ENCODE assay signal across 1 cellular context in the genomic region with DNA sequence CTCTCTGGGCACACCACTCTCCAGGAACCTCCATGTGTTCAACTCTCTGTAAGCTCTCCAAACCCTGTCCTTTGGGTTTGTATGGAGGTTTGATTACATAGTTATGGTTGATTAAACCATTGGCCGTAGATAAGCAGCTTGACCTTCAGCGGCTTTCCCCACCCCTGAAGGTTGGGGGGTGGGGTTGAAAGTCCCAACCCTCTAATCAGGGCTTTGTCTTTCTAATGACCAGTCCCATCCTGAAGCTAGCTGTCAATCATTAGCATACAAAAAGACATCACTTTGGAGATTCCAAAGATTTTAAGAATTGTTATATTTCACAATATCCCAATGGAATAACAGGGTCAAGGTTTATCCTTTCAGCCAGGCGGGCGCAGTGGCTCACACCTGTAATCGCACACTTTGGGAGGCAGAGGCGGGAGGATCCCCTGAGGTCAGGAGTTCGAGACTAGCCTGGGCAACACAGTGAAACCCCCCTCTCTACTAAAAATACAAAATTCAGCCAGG.
TF ChIP-seq lines count a peak whose summit lies in the region.

No MANE protein-coding gene starts in this region.

TF ChIP-seq in WTC11, 78 proteins besides CTCF, POLR2A, EP300 and RAD21 (continued from another document):
- TF ChIP-seq, protein P1, sequence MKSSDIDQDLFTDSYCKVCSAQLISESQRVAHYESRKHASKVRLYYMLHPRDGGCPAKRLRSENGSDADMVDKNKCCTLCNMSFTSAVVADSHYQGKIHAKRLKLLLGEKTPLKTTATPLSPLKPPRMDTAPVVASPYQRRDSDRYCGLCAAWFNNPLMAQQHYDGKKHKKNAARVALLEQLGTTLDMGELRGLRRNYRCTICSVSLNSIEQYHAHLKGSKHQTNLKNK (CRISPR knock-in tag; IDR thresholded peaks at IDR 0.05): no peak
- TF ChIP-seq EMX1 (CRISPR knock-in tag; IDR thresholded peaks at IDR 0.05) (no peak), ZNF263 (CRISPR knock-in tag; IDR thresholded peaks at IDR 0.05; ENCODE audit: low read depth) (no peak), ESRRA (CRISPR knock-in tag; IDR thresholded peaks at IDR 0.05; ENCODE audit: borderline replicate concordance) (0 out of 2 replicates have a peak, but pooled peaks have one; percentile 48), TCF7 (CRISPR knock-in tag; IDR thresholded peaks at IDR 0.05; ENCODE audit: low read depth) (no peak), ZNF423 (CRISPR knock-in tag; IDR thresholded peaks at IDR 0.05) (no peak), MXD4 (CRISPR knock-in tag; IDR thresholded peaks at IDR 0.05; ENCODE audit: borderline replicate concordance) (no peak), TEAD4 (CRISPR knock-in tag; IDR thresholded peaks at IDR 0.05) (no peak), PRRX2 (CRISPR knock-in tag; IDR thresholded peaks at IDR 0.05) (no peak), RORB (CRISPR knock-in tag; IDR thresholded peaks at IDR 0.05) (no peak), ZNF121 (CRISPR knock-in tag; IDR thresholded peaks at IDR 0.05) (peak; percentile 82; the same call in 1 of the 2 replicates), OVOL2 (CRISPR knock-in tag; IDR thresholded peaks at IDR 0.05; ENCODE audit: borderline replicate concordance) (no peak), NR3C1 (CRISPR knock-in tag; conservative IDR thresholded peaks at IDR 0.05; ENCODE audit: low read depth) (no peak)
- TF ChIP-seq, protein P2, sequence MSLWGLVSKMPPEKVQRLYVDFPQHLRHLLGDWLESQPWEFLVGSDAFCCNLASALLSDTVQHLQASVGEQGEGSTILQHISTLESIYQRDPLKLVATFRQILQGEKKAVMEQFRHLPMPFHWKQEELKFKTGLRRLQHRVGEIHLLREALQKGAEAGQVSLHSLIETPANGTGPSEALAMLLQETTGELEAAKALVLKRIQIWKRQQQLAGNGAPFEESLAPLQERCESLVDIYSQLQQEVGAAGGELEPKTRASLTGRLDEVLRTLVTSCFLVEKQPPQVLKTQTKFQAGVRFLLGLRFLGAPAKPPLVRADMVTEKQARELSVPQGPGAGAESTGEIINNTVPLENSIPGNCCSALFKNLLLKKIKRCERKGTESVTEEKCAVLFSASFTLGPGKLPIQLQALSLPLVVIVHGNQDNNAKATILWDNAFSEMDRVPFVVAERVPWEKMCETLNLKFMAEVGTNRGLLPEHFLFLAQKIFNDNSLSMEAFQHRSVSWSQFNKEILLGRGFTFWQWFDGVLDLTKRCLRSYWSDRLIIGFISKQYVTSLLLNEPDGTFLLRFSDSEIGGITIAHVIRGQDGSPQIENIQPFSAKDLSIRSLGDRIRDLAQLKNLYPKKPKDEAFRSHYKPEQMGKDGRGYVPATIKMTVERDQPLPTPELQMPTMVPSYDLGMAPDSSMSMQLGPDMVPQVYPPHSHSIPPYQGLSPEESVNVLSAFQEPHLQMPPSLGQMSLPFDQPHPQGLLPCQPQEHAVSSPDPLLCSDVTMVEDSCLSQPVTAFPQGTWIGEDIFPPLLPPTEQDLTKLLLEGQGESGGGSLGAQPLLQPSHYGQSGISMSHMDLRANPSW (CRISPR knock-in tag; conservative IDR thresholded peaks at IDR 0.05; ENCODE audit: low read depth): no peak
- TF ChIP-seq, protein P3, sequence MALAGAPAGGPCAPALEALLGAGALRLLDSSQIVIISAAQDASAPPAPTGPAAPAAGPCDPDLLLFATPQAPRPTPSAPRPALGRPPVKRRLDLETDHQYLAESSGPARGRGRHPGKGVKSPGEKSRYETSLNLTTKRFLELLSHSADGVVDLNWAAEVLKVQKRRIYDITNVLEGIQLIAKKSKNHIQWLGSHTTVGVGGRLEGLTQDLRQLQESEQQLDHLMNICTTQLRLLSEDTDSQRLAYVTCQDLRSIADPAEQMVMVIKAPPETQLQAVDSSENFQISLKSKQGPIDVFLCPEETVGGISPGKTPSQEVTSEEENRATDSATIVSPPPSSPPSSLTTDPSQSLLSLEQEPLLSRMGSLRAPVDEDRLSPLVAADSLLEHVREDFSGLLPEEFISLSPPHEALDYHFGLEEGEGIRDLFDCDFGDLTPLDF (CRISPR knock-in tag; IDR thresholded peaks at IDR 0.05): no peak
- TF ChIP-seq, protein P4, sequence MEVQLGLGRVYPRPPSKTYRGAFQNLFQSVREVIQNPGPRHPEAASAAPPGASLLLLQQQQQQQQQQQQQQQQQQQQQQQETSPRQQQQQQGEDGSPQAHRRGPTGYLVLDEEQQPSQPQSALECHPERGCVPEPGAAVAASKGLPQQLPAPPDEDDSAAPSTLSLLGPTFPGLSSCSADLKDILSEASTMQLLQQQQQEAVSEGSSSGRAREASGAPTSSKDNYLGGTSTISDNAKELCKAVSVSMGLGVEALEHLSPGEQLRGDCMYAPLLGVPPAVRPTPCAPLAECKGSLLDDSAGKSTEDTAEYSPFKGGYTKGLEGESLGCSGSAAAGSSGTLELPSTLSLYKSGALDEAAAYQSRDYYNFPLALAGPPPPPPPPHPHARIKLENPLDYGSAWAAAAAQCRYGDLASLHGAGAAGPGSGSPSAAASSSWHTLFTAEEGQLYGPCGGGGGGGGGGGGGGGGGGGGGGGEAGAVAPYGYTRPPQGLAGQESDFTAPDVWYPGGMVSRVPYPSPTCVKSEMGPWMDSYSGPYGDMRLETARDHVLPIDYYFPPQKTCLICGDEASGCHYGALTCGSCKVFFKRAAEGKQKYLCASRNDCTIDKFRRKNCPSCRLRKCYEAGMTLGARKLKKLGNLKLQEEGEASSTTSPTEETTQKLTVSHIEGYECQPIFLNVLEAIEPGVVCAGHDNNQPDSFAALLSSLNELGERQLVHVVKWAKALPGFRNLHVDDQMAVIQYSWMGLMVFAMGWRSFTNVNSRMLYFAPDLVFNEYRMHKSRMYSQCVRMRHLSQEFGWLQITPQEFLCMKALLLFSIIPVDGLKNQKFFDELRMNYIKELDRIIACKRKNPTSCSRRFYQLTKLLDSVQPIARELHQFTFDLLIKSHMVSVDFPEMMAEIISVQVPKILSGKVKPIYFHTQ (CRISPR knock-in tag; IDR thresholded peaks at IDR 0.05): no peak
- TF ChIP-seq, protein P5, sequence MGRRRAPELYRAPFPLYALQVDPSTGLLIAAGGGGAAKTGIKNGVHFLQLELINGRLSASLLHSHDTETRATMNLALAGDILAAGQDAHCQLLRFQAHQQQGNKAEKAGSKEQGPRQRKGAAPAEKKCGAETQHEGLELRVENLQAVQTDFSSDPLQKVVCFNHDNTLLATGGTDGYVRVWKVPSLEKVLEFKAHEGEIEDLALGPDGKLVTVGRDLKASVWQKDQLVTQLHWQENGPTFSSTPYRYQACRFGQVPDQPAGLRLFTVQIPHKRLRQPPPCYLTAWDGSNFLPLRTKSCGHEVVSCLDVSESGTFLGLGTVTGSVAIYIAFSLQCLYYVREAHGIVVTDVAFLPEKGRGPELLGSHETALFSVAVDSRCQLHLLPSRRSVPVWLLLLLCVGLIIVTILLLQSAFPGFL (CRISPR knock-in tag; IDR thresholded peaks at IDR 0.05; ENCODE audit: borderline replicate concordance): no peak
- TF ChIP-seq, protein P6, sequence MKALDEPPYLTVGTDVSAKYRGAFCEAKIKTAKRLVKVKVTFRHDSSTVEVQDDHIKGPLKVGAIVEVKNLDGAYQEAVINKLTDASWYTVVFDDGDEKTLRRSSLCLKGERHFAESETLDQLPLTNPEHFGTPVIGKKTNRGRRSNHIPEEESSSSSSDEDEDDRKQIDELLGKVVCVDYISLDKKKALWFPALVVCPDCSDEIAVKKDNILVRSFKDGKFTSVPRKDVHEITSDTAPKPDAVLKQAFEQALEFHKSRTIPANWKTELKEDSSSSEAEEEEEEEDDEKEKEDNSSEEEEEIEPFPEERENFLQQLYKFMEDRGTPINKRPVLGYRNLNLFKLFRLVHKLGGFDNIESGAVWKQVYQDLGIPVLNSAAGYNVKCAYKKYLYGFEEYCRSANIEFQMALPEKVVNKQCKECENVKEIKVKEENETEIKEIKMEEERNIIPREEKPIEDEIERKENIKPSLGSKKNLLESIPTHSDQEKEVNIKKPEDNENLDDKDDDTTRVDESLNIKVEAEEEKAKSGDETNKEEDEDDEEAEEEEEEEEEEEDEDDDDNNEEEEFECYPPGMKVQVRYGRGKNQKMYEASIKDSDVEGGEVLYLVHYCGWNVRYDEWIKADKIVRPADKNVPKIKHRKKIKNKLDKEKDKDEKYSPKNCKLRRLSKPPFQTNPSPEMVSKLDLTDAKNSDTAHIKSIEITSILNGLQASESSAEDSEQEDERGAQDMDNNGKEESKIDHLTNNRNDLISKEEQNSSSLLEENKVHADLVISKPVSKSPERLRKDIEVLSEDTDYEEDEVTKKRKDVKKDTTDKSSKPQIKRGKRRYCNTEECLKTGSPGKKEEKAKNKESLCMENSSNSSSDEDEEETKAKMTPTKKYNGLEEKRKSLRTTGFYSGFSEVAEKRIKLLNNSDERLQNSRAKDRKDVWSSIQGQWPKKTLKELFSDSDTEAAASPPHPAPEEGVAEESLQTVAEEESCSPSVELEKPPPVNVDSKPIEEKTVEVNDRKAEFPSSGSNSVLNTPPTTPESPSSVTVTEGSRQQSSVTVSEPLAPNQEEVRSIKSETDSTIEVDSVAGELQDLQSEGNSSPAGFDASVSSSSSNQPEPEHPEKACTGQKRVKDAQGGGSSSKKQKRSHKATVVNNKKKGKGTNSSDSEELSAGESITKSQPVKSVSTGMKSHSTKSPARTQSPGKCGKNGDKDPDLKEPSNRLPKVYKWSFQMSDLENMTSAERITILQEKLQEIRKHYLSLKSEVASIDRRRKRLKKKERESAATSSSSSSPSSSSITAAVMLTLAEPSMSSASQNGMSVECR (CRISPR knock-in tag; IDR thresholded peaks at IDR 0.05; ENCODE audit: borderline replicate concordance): no peak
